Comparison of ENCODE assay signal across 19 cellular contexts in the genomic region with DNA sequence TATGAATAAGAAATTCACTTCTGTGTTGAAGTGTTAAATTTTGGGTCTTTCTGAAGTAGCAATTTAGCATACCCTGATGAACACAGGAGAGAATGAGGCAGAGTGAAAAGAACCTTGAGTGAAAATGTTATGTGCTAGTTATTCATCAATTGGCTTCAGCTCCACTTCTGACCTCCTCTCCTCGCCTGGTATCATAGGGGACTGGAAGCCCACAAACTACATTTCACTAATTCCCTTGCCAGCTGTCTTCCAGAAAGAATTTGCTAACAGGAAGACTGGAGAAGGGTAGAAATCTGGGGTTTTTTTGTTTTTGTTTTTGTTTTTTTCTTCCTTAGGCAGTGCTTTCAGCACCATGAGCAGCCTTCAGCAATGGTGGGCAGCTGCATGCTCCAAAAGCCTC. TPM values are rescaled to one million over a fixed set of nuclear protein-coding genes. Genes with fewer than 3 reads are reported as not detected.
DNase-seq lines count a peak whose midpoint lies in the region; ATAC-seq lines count a peak whose summit lies in the region.
"Had no signal": no experiment of that assay in that cellular context is flagged by ENCODE, and none has a peak within 500 bp of the region (broad histone marks: within the 10 kb centered on the region; RNA-seq: fewer than 3 reads in every experiment).

No MANE protein-coding gene starts in this region.

- no peak for ATAC-seq in activated T-cell treated with anti-CD3 and anti-CD28 coated beads, Interleukin-2, amount 50 U/mL, for 72 hours (replicated peaks in 1 of 2)
- ATAC-seq in stimulated activated naive B cell treated with anti-CD40 and anti-IgM and Interleukin-4, amounts not matched to agents 10 μg/mL and 1 μg/mL and 100 μg/mL, for 72 hours (replicated peaks), result no peak
- ATAC-seq in HG02884 (IDR thresholded peaks at IDR 0.05; ENCODE audit: unreplicated experiment), result no peak
- ATAC-seq: CD8-positive, alpha-beta T cell had no signal

- H3K36me3 Mint-ChIP-seq in activated T-cell treated with anti-CD3 and anti-CD28 coated beads, Interleukin-2, amount 50 U/mL, for 72 hours (ENCODE audit: insufficient read depth in 2 of 2), result no peaks in the 10 kb centered on the region
- no peaks in the 10 kb centered on the region for H3K36me3 Mint-ChIP-seq in stimulated activated naive B cell treated with anti-CD40 and anti-IgM and Interleukin-4, amounts not matched to agents 10 μg/mL and 1 μg/mL and 100 μg/mL, for 72 hours
- H3K36me3 Mint-ChIP-seq: CD4-positive, CD25-positive, alpha-beta regulatory T cell; CD8-positive, alpha-beta T cell had no signal

- H3K4me3 Mint-ChIP-seq in activated T-cell treated with anti-CD3 and anti-CD28 coated beads, Interleukin-2, amount 50 U/mL, for 72 hours, result no peak overlapping the region
- no peak overlapping the region for H3K4me3 Mint-ChIP-seq in stimulated activated naive B cell treated with anti-CD40 and anti-IgM and Interleukin-4, amounts not matched to agents 10 μg/mL and 1 μg/mL and 100 μg/mL, for 72 hours
- H3K4me3 Mint-ChIP-seq: B cell; CD8-positive, alpha-beta T cell had no signal

- H2BK120ac ChIP-seq in trophoblast cell (ENCODE audit: insufficient read depth, low read length, poor library complexity), result no peak overlapping the region

- H3K9me3 ChIP-seq in trophoblast cell (ENCODE audit: insufficient read depth, low read depth, low read length), result no peaks in the 10 kb centered on the region
- H3K9me3 ChIP-seq: BLaER1, Caco-2 had no signal

- H3K4me2 ChIP-seq in trophoblast cell (ENCODE audit: low read length), result no peak overlapping the region
- H3K4me2 ChIP-seq: BLaER1 had no signal

- H3K14ac ChIP-seq in trophoblast cell (ENCODE audit: low read length), result no peak overlapping the region

- H3K4me1 ChIP-seq in trophoblast cell (ENCODE audit: control insufficient read depth in 1 of 2, insufficient read depth in 2 of 2, low read length in 2 of 2), result peaks cover 0 to 2% of the 10 kb centered on the region in 2 experiments
- H3K4me1 ChIP-seq: Caco-2 had no signal

- H3K4ac ChIP-seq in trophoblast cell (ENCODE audit: low read depth, low read length), result no peak overlapping the region

- H3K79me1 ChIP-seq in trophoblast cell (ENCODE audit: low read length), result no peaks in the 10 kb centered on the region

- DNase-seq in activated T-cell treated with anti-CD3 and anti-CD28 coated beads, Interleukin-2, amount 50 U/mL, for 72 hours, result no peak
- no peak for DNase-seq in activated T-cell treated with anti-CD3 and anti-CD28 coated beads, Interleukin-2, amount 50 U/mL, for 48 hours
- DNase-seq in trophoblast cell (peak; percentile 67 to 82), nucleus accumbens (lab: John Stamatoyannopoulos, UW) (no peak)
- DNase-seq in stimulated activated naive B cell treated with anti-CD40 and anti-IgM and Interleukin-4, amounts not matched to agents 10 μg/mL and 1 μg/mL and 100 μg/mL, for 72 hours, result no peak
- DNase-seq: DMS153, DND-41, H7, HCEC 1CT had no signal

- no peak overlapping the region for H2BK5ac ChIP-seq in trophoblast cell (ENCODE audit: low read depth, low read length, poor library complexity)

- peaks cover 54% of the 10 kb centered on the region for H3K4me1 Mint-ChIP-seq in activated T-cell treated with anti-CD3 and anti-CD28 coated beads, Interleukin-2, amount 50 U/mL, for 72 hours (ENCODE audit: low read depth)
- H3K4me1 Mint-ChIP-seq in stimulated activated naive B cell treated with anti-CD40 and anti-IgM and Interleukin-4, amounts not matched to agents 10 μg/mL and 1 μg/mL and 100 μg/mL, for 72 hours, result peaks cover 34 to 64% of the 10 kb centered on the region in 2 donors

- H3K36me3 ChIP-seq in trophoblast cell (ENCODE audit: control insufficient read depth in 1 of 2, insufficient read depth in 2 of 2, low read length in 2 of 2), result no peaks in the 10 kb centered on the region
- H3K36me3 ChIP-seq: BLaER1 had no signal

- H3K4me3 ChIP-seq in trophoblast cell (ENCODE audit: low read depth, low read length), result no peak overlapping the region
- H3K4me3 ChIP-seq: BLaER1 had no signal

- H4K8ac ChIP-seq in trophoblast cell (ENCODE audit: low read depth, low read length), result no peak overlapping the region

- no peak overlapping the region for H4K91ac ChIP-seq in trophoblast cell (ENCODE audit: low read depth, low read length)

- no peaks in the 10 kb centered on the region for H3K79me2 ChIP-seq in trophoblast cell (ENCODE audit: control insufficient read depth, insufficient read depth, low read length, poor library complexity)

- no peak overlapping the region for H2AK5ac ChIP-seq in trophoblast cell (ENCODE audit: low read length)

- no peak overlapping the region for H3K9ac ChIP-seq in trophoblast cell (ENCODE audit: low read length)
- H3K9ac ChIP-seq: BLaER1 had no signal

- no peaks in the 10 kb centered on the region for H3K27me3 Mint-ChIP-seq in activated T-cell treated with anti-CD3 and anti-CD28 coated beads, Interleukin-2, amount 50 U/mL, for 72 hours (ENCODE audit: low read depth)
- H3K27me3 Mint-ChIP-seq in stimulated activated naive B cell treated with anti-CD40 and anti-IgM and Interleukin-4, amounts not matched to agents 10 μg/mL and 1 μg/mL and 100 μg/mL, for 72 hours, result peaks cover 0 to 6% of the 10 kb centered on the region in 2 donors
- H3K27me3 Mint-ChIP-seq: B cell had no signal

- no peaks in the 10 kb centered on the region for H3K27me3 ChIP-seq in trophoblast cell (ENCODE audit: insufficient read depth, low read length)
- H3K27me3 ChIP-seq: BLaER1 had no signal

- H3K18ac ChIP-seq in trophoblast cell (ENCODE audit: low read length), result no peak overlapping the region

- H3K23ac ChIP-seq in trophoblast cell (ENCODE audit: low read length), result no peak overlapping the region

- no CpG with 5 or more reads among the region's 1 CpG for WGBS in trophoblast cell (ENCODE audit: extremely low coverage, insufficient coverage, insufficient read length)

- H3K27ac ChIP-seq in trophoblast cell (ENCODE audit: low read depth, low read length), result no peak overlapping the region
- H3K27ac ChIP-seq: 22Rv1, BLaER1, C4-2B had no signal

- peak overlapping the region; percentile 66 for H3K27ac Mint-ChIP-seq in activated T-cell treated with anti-CD3 and anti-CD28 coated beads, Interleukin-2, amount 50 U/mL, for 72 hours
- H3K27ac Mint-ChIP-seq in stimulated activated naive B cell treated with anti-CD40 and anti-IgM and Interleukin-4, amounts not matched to agents 10 μg/mL and 1 μg/mL and 100 μg/mL, for 72 hours, result peak overlapping the region; percentile 71
- H3K27ac Mint-ChIP-seq: B cell; CD4-positive, CD25-positive, alpha-beta regulatory T cell; CD8-positive, alpha-beta T cell had no signal

- H3K9me3 Mint-ChIP-seq in activated T-cell treated with anti-CD3 and anti-CD28 coated beads, Interleukin-2, amount 50 U/mL, for 72 hours, result peaks cover 0 to 3% of the 10 kb centered on the region in 2 donors
- peaks cover 2 to 4% of the 10 kb centered on the region in 2 donors for H3K9me3 Mint-ChIP-seq in stimulated activated naive B cell treated with anti-CD40 and anti-IgM and Interleukin-4, amounts not matched to agents 10 μg/mL and 1 μg/mL and 100 μg/mL, for 72 hours
- H3K9me3 Mint-ChIP-seq: CD8-positive, alpha-beta T cell had no signal

- no peak overlapping the region for H2BK12ac ChIP-seq in trophoblast cell (ENCODE audit: low read length)

- H2AFZ ChIP-seq in trophoblast cell (ENCODE audit: insufficient read depth, low read length, poor library complexity), result no peak overlapping the region

- no peak overlapping the region for H4K12ac ChIP-seq in trophoblast cell (ENCODE audit: low read depth, low read length)

RNA-seq across cellular contexts. Expression of gene DAPP1, which starts 5.5 kb away (rescaled TPM):
- total RNA-seq in activated T-cell treated with anti-CD3 and anti-CD28 coated beads, Interleukin-2, amount 50 U/mL, for 72 hours, result 10 to 100 TPM; 40.7 to 48.1 TPM
- polyA plus RNA-seq in trophoblast cell (2013), result 5.7 and 7.0 TPM in 2 replicates
- total RNA-seq: Caco-2, H1, H7 had no signal
- polyA plus RNA-seq: AG04450, H1 had no signal

Comparison
In these comparisons a context has a peak if more than half of its experiments do, and no peak if none do; other contexts are left out.
1. DNase-seq: peak in trophoblast cell (2 of 2); none in activated T-cell treated with anti-CD3 and anti-CD28 coated beads, Interleukin-2, amount 50 U/mL, for 72 hours (0 of 2), activated T-cell treated with anti-CD3 and anti-CD28 coated beads, Interleukin-2, amount 50 U/mL, for 48 hours (0 of 2), stimulated activated naive B cell treated with anti-CD40 and anti-IgM and Interleukin-4, amounts not matched to agents 10 μg/mL and 1 μg/mL and 100 μg/mL, for 72 hours (single experiment) and nucleus accumbens (0 of 56).